Comparison of ENCODE assay signal across 22 cellular contexts in genomic region chr15:66995257-66995656, GRCh38.
A peak's percentile ranks its signal among the peaks of the same experiment; 100 is the strongest.
DNase-seq lines count a peak whose midpoint lies in the region; ATAC-seq, FAIRE-seq and TF ChIP-seq lines count a peak whose summit lies in the region.
"Had no signal": no experiment of that assay in that cellular context is flagged by ENCODE, and none has a peak within 500 bp of the region (broad histone marks: within the 10 kb centered on the region; RNA-seq: fewer than 3 reads in every experiment).

No MANE protein-coding gene starts in this region.

- DNase-seq in A549 (ENCODE audit: low read depth in 1 of 2, low spot score in 1 of 2) (peak in 1 of 2 experiments; percentile 25), HT1080 (ENCODE audit: low read depth) (peak; percentile 50), astrocyte of the spinal cord (ENCODE audit: low read depth, low spot score) (peak; percentile 53), fibroblast of villous mesenchyme (ENCODE audit: low read depth) (peak; percentile 57), lower lobe of right lung (no peak), DMS153 treated with DMSO at 0.1 percent for 48 hours (lab: John Stamatoyannopoulos, UW; ENCODE audit: unreplicated experiment) (no peak), posterior cingulate gyrus (no peak)
- DNase-seq: activated B cell treated with CpG ODN at 0.5 μM for 24 hours; activated naive CD8-positive, alpha-beta T cell treated with anti-CD3 and anti-CD28 coated beads for 36 hours; hypothalamus; kidney glomerular epithelial cell; NCI-H1092; NCI-H526 treated with DMSO at 0.1 percent for 48 hours; retina; stimulated activated naive B cell treated with anti-CD40 and anti-IgM and Interleukin-4, amounts not matched to agents 10 μg/mL and 1 μg/mL and 100 μg/mL, for 72 hours; T-helper 2 cell; transverse colon had no signal

- POLR2A ChIA-PET in A549 (lab: Yijun Ruan, JAX): no interaction called here

- 85% methylated on average over 4 of the region's 4 CpGs for WGBS in A549 (ENCODE audit: missing lambda C conversion rate)

- TF ChIP-seq EP300 in A549 (IDR thresholded peaks at IDR 0.05): no peak

- H3K9me3 ChIP-seq in A549 (no peaks in the 10 kb centered on the region), lower lobe of right lung (no peaks in the 10 kb centered on the region)
- H3K9me3 ChIP-seq: transverse colon had no signal

- H3K27me3 ChIP-seq in lower lobe of right lung (ENCODE audit: low read depth): no peaks in the 10 kb centered on the region
- H3K27me3 ChIP-seq: SJSA1, transverse colon had no signal

- H3K4me1 ChIP-seq in A549 (peaks cover 7% of the 10 kb centered on the region; the same call in 1 of the 3 replicates), lower lobe of right lung (no peaks in the 10 kb centered on the region)
- H3K4me1 ChIP-seq: transverse colon had no signal

- TF ChIP-seq POLR2A in A549 (IDR thresholded peaks at IDR 0.05; ENCODE audit: low read length): no peak

- H3K4me2 ChIP-seq in A549: no peak overlapping the region

- no peak for TF ChIP-seq RAD21 in A549 (conservative IDR thresholded peaks at IDR 0.05 in 1 of 2, IDR thresholded peaks at IDR 0.05 in 1 of 2)

- TF ChIP-seq CTCF in A549 (IDR thresholded peaks at IDR 0.05) (no peak), astrocyte of the spinal cord (IDR thresholded peaks at IDR 0.05; ENCODE audit: low read depth, low read length) (no peak), fibroblast of villous mesenchyme (IDR thresholded peaks at IDR 0.05; ENCODE audit: insufficient read depth, low read depth, low read length) (no peak), lower lobe of right lung (IDR thresholded peaks at IDR 0.05) (no peak)

- intact Hi-C loops in lower lobe of right lung (cut with DNase I) (no loop called here), posterior cingulate gyrus (cut with DNase I) (no loop called here)

- FAIRE-seq in A549 (lab: Jason Lieb, UNC): no peak
- FAIRE-seq: A204.1 had no signal

- no peak overlapping the region for H3K4me3 ChIP-seq in A549
- no peak overlapping the region for H3K4me3 ChIP-seq in astrocyte of the spinal cord (ENCODE audit: low read depth, low read length)
- H3K4me3 ChIP-seq in fibroblast of villous mesenchyme (ENCODE audit: low read depth, low read length): no peak overlapping the region
- H3K4me3 ChIP-seq in lower lobe of right lung: no peak overlapping the region
- H3K4me3 ChIP-seq: SJSA1, transverse colon had no signal

- ATAC-seq in A549 (peak; percentile 47 to 68; a peak in 4 of 6 replicates), HG03039 (IDR thresholded peaks at IDR 0.05; ENCODE audit: unreplicated experiment) (no peak), lower lobe of right lung (no peak)
- ATAC-seq: CD8-positive, alpha-beta T cell; esophagus mucosa had no signal

- in situ Hi-C loops in astrocyte of the spinal cord (cut with HindIII; ENCODE audit: low sequenced_read_pairs): no loop called here

- CTCF ChIA-PET in A549 (lab: Yijun Ruan, JAX): interaction anchor here (0.8 to 0.9 kb wide), 3 partner anchors 10 to 92 kb away, joined by 4 to 6 read pairs (median 4); no protein-coding TSS in a partner anchor

- H3K27ac ChIP-seq in A549: no peak overlapping the region
- no peak overlapping the region for H3K27ac ChIP-seq in lower lobe of right lung
- H3K27ac ChIP-seq: SJSA1, transverse colon had no signal

- no peaks in the 10 kb centered on the region for H3K36me3 ChIP-seq in lower lobe of right lung
- H3K36me3 ChIP-seq: SJSA1, transverse colon had no signal

TF ChIP-seq in A549, 52 proteins besides CTCF, POLR2A, EP300 and RAD21:
- TF ChIP-seq, protein P1, sequence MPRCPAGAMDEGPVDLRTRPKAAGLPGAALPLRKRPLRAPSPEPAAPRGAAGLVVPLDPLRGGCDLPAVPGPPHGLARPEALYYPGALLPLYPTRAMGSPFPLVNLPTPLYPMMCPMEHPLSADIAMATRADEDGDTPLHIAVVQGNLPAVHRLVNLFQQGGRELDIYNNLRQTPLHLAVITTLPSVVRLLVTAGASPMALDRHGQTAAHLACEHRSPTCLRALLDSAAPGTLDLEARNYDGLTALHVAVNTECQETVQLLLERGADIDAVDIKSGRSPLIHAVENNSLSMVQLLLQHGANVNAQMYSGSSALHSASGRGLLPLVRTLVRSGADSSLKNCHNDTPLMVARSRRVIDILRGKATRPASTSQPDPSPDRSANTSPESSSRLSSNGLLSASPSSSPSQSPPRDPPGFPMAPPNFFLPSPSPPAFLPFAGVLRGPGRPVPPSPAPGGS (IDR thresholded peaks at IDR 0.05): no peak
- TF ChIP-seq RARB (CRISPR knock-in tag; IDR thresholded peaks at IDR 0.05) (no peak), E2F6 (IDR thresholded peaks at IDR 0.05; ENCODE audit: borderline replicate concordance, low read depth) (no peak), GATA3 (IDR thresholded peaks at IDR 0.05; ENCODE audit: borderline replicate concordance) (no peak), RFX5 (IDR thresholded peaks at IDR 0.05) (no peak), HOXB13 (CRISPR knock-in tag; IDR thresholded peaks at IDR 0.05; ENCODE audit: low read depth) (no peak), USF2 (IDR thresholded peaks at IDR 0.05) (no peak), JUN (IDR thresholded peaks at IDR 0.05) (no peak), ESRRA (IDR thresholded peaks at IDR 0.05; ENCODE audit: borderline replicate concordance, low read length) (no peak), HES2 (IDR thresholded peaks at IDR 0.05) (no peak), HOXA7 (CRISPR knock-in tag; IDR thresholded peaks at IDR 0.05) (no peak), SREBF2 (IDR thresholded peaks at IDR 0.05) (no peak), POLR2AphosphoS2 (conservative IDR thresholded peaks at IDR 0.05; ENCODE audit: low read length) (no peak), NPAS2 (CRISPR knock-in tag; IDR thresholded peaks at IDR 0.05; ENCODE audit: borderline replicate concordance) (no peak)
- TF ChIP-seq, protein P2, sequence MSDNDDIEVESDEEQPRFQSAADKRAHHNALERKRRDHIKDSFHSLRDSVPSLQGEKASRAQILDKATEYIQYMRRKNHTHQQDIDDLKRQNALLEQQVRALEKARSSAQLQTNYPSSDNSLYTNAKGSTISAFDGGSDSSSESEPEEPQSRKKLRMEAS (IDR thresholded peaks at IDR 0.05): no peak
- TF ChIP-seq, protein P3, sequence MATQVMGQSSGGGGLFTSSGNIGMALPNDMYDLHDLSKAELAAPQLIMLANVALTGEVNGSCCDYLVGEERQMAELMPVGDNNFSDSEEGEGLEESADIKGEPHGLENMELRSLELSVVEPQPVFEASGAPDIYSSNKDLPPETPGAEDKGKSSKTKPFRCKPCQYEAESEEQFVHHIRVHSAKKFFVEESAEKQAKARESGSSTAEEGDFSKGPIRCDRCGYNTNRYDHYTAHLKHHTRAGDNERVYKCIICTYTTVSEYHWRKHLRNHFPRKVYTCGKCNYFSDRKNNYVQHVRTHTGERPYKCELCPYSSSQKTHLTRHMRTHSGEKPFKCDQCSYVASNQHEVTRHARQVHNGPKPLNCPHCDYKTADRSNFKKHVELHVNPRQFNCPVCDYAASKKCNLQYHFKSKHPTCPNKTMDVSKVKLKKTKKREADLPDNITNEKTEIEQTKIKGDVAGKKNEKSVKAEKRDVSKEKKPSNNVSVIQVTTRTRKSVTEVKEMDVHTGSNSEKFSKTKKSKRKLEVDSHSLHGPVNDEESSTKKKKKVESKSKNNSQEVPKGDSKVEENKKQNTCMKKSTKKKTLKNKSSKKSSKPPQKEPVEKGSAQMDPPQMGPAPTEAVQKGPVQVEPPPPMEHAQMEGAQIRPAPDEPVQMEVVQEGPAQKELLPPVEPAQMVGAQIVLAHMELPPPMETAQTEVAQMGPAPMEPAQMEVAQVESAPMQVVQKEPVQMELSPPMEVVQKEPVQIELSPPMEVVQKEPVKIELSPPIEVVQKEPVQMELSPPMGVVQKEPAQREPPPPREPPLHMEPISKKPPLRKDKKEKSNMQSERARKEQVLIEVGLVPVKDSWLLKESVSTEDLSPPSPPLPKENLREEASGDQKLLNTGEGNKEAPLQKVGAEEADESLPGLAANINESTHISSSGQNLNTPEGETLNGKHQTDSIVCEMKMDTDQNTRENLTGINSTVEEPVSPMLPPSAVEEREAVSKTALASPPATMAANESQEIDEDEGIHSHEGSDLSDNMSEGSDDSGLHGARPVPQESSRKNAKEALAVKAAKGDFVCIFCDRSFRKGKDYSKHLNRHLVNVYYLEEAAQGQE (IDR thresholded peaks at IDR 0.05): no peak
- TF ChIP-seq, protein P4, sequence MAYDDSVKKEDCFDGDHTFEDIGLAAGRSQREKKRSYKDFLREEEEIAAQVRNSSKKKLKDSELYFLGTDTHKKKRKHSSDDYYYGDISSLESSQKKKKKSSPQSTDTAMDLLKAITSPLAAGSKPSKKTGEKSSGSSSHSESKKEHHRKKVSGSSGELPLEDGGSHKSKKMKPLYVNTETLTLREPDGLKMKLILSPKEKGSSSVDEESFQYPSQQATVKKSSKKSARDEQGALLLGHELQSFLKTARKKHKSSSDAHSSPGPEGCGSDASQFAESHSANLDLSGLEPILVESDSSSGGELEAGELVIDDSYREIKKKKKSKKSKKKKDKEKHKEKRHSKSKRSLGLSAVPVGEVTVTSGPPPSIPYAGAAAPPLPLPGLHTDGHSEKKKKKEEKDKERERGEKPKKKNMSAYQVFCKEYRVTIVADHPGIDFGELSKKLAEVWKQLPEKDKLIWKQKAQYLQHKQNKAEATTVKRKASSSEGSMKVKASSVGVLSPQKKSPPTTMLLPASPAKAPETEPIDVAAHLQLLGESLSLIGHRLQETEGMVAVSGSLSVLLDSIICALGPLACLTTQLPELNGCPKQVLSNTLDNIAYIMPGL (CRISPR knock-in tag; IDR thresholded peaks at IDR 0.05; ENCODE audit: borderline replicate concordance): no peak

Comparison
In these comparisons a context has a peak if more than half of its experiments do, and no peak if none do; other contexts are left out.
1. ATAC-seq: peak in A549 (2 of 2); none in HG03039 (single experiment) and lower lobe of right lung (0 of 2).
2. DNase-seq: peak in HT1080 (single experiment), astrocyte of the spinal cord (single experiment) and fibroblast of villous mesenchyme (single experiment); none in lower lobe of right lung (single experiment), DMS153 treated with DMSO at 0.1 percent for 48 hours (single experiment) and posterior cingulate gyrus (0 of 10).